Comparison of ENCODE assay signal across 29 cellular contexts in genomic region chr5:145161384-145161783, GRCh38.
"Had no signal": no experiment of that assay in that cellular context is flagged by ENCODE, and none has a peak within 500 bp of the region (broad histone marks: within the 10 kb centered on the region; RNA-seq: fewer than 3 reads in every experiment).

No MANE protein-coding gene starts in this region.

- H3K4me2 ChIP-seq: KMS-11 had no signal

- H3K27ac ChIP-seq: ascending aorta, body of pancreas, KMS-11, SK-N-MC had no signal

- ATAC-seq: activated naive CD4-positive, alpha-beta T cell treated with anti-CD3 and anti-CD28 coated beads, Interleukin-2, amount 50 U/mL, for 72 hours; activated naive CD8-positive, alpha-beta T cell treated with anti-CD3 and anti-CD28 coated beads, Interleukin-2, amount 50 U/mL, for 24 hours; activated T-cell treated with anti-CD3 and anti-CD28 coated beads, Interleukin-2, amount 50 U/mL, for 4 hours; body of pancreas; Panc1; Right ventricle myocardium inferior; T-cell had no signal

- H3K4me3 Mint-ChIP-seq: activated CD4-positive, alpha-beta memory T cell treated with anti-CD3 and anti-CD28 coated beads for 36 hours; activated CD4-positive, alpha-beta T cell treated with anti-CD3 and anti-CD28 coated beads, Interleukin-2, amount 10 ng/mL, durations not matched to agents 7 days and 5 days; activated naive CD8-positive, alpha-beta T cell treated with anti-CD3 and anti-CD28 coated beads, Interleukin-2, amount 50 U/mL, for 24 hours; activated T-cell treated with anti-CD3 and anti-CD28 coated beads, Interleukin-2, amount 50 U/mL, for 4 hours; T-cell had no signal

- H3K36me3 ChIP-seq: ascending aorta had no signal

- H3K27me3 ChIP-seq: ascending aorta, body of pancreas had no signal

- H3K27me3 Mint-ChIP-seq: activated CD4-positive, alpha-beta memory T cell treated with anti-CD3 and anti-CD28 coated beads for 36 hours; activated CD4-positive, alpha-beta T cell treated with anti-CD3 and anti-CD28 coated beads, Interleukin-2, amount 10 ng/mL, durations not matched to agents 7 days and 5 days; activated naive CD8-positive, alpha-beta T cell treated with anti-CD3 and anti-CD28 coated beads, Interleukin-2, amount 50 U/mL, for 24 hours; T-cell had no signal

- H3K9me3 ChIP-seq: ascending aorta, body of pancreas had no signal

- DNase-seq: activated CD4-positive, alpha-beta memory T cell treated with anti-CD3 and anti-CD28 coated beads for 36 hours; activated CD4-positive, alpha-beta T cell treated with anti-CD3 and anti-CD28 coated beads, Interleukin-2, amount 10 ng/mL, durations not matched to agents 7 days and 5 days; activated CD4-positive, CD25-positive, alpha-beta regulatory T cell; activated CD8-positive, alpha-beta memory T cell treated with anti-CD3 and anti-CD28 coated beads for 24 hours; activated effector memory CD4-positive, alpha-beta T cell treated with anti-CD3 and anti-CD28 coated beads, Interleukin-2, amount 50 U/mL, for 16 hours; activated naive CD4-positive, alpha-beta T cell treated with Interleukin-2 at 50 U/mL for 16 hours; activated naive CD8-positive, alpha-beta T cell treated with anti-CD3 and anti-CD28 coated beads, Interleukin-2, amount 50 U/mL, for 24 hours; activated T-cell treated with anti-CD3 and anti-CD28 coated beads, Interleukin-2, amount 50 U/mL, for 4 hours; amniotic stem cell; body of pancreas; central memory CD4-positive, alpha-beta T cell; NCI-H1092 treated with DMSO at 0.1 percent for 48 hours; NCI-H1436 treated with DMSO at 0.1 percent for 48 hours; NCI-H187; NCI-H2107; NCI-H446 treated with DMSO at 0.1 percent for 48 hours; NCI-H524 treated with DMSO at 0.1 percent for 48 hours; NK-92 treated with Interleukin-12 subunit alpha and Interleukin-12 subunit beta, amount 100 ng/mL, for 24 hours; OCI-M1; RPMI8226; T-cell; T-helper 2 cell; T1000 had no signal

- H3K4me1 Mint-ChIP-seq: activated CD4-positive, alpha-beta T cell treated with anti-CD3 and anti-CD28 coated beads, Interleukin-2, amount 10 ng/mL, durations not matched to agents 7 days and 5 days; activated naive CD8-positive, alpha-beta T cell treated with anti-CD3 and anti-CD28 coated beads, Interleukin-2, amount 50 U/mL, for 24 hours; T-cell had no signal

- H3K27ac Mint-ChIP-seq: activated CD4-positive, alpha-beta memory T cell treated with anti-CD3 and anti-CD28 coated beads for 36 hours; activated CD4-positive, alpha-beta T cell treated with anti-CD3 and anti-CD28 coated beads, Interleukin-2, amount 10 ng/mL, durations not matched to agents 7 days and 5 days; activated naive CD4-positive, alpha-beta T cell treated with anti-CD3 and anti-CD28 coated beads, Interleukin-2, amount 50 U/mL, for 72 hours; activated naive CD8-positive, alpha-beta T cell treated with anti-CD3 and anti-CD28 coated beads, Interleukin-2, amount 50 U/mL, for 24 hours; T-cell had no signal

- H3K36me3 Mint-ChIP-seq: activated CD4-positive, alpha-beta memory T cell treated with anti-CD3 and anti-CD28 coated beads for 36 hours; T-cell had no signal

- H3K9me3 Mint-ChIP-seq: activated CD4-positive, alpha-beta T cell treated with anti-CD3 and anti-CD28 coated beads, Interleukin-2, amount 10 ng/mL, durations not matched to agents 7 days and 5 days; activated naive CD8-positive, alpha-beta T cell treated with anti-CD3 and anti-CD28 coated beads, Interleukin-2, amount 50 U/mL, for 24 hours had no signal

- H3K4me3 ChIP-seq: ascending aorta, body of pancreas, SK-N-MC had no signal

- H3K9ac ChIP-seq: KMS-11 had no signal

- H3K4me1 ChIP-seq: ascending aorta, body of pancreas had no signal
